ENCODE assay signal across 15 cellular contexts in genomic region chr7:70178206-70178605, GRCh38.
"Had no signal": no experiment of that assay in that cellular context is flagged by ENCODE, and none has a peak within 500 bp of the region (broad histone marks: within the 10 kb centered on the region; RNA-seq: fewer than 3 reads in every experiment).

No MANE protein-coding gene starts in this region.

- H3K4me3 ChIP-seq: gastrocnemius medialis, heart right ventricle, left ventricle myocardium inferior, tibial nerve had no signal

- ATAC-seq: gastrocnemius medialis, heart right ventricle, WTC11 had no signal

- H3K27me3 Mint-ChIP-seq: activated CD4-positive, alpha-beta memory T cell treated with anti-CD3 and anti-CD28 coated beads, Interleukin-2, amount 10 ng/mL, durations not matched to agents 7 days and 5 days; activated naive CD8-positive, alpha-beta T cell; naive B cell; progenitor cell of endocrine pancreas had no signal

- H3K36me3 ChIP-seq: gastrocnemius medialis, heart right ventricle, left ventricle myocardium inferior, tibial nerve had no signal

- H3K27ac ChIP-seq: gastrocnemius medialis, heart right ventricle, left ventricle myocardium inferior, tibial nerve had no signal

- H3K9me3 ChIP-seq: gastrocnemius medialis, tibial nerve had no signal

- H3K4me1 ChIP-seq: gastrocnemius medialis, left ventricle myocardium inferior had no signal

- H3K27me3 ChIP-seq: gastrocnemius medialis, tibial nerve had no signal

- H3K36me3 Mint-ChIP-seq: activated CD8-positive, alpha-beta memory T cell treated with anti-CD3 and anti-CD28 coated beads, Interleukin-2, amount 10 ng/mL, durations not matched to agents 7 days and 5 days; activated naive CD8-positive, alpha-beta T cell; WTC11 had no signal

- H3K4me3 Mint-ChIP-seq: activated CD4-positive, alpha-beta memory T cell treated with anti-CD3 and anti-CD28 coated beads, Interleukin-2, amount 10 ng/mL, durations not matched to agents 7 days and 5 days; activated CD8-positive, alpha-beta memory T cell treated with anti-CD3 and anti-CD28 coated beads, Interleukin-2, amount 10 ng/mL, durations not matched to agents 7 days and 5 days; activated naive CD8-positive, alpha-beta T cell; neural crest cell; stimulated activated naive CD8-positive, alpha-beta T cell treated with anti-CD3 and anti-CD28 coated beads, Interleukin-15, Interleukin-2, amounts not matched to agents 100 ng/mL and 50 ng/mL, for 24 hours; WTC11 had no signal

- H3K27ac Mint-ChIP-seq: activated CD4-positive, alpha-beta memory T cell treated with anti-CD3 and anti-CD28 coated beads, Interleukin-2, amount 10 ng/mL, durations not matched to agents 7 days and 5 days; activated CD8-positive, alpha-beta memory T cell treated with anti-CD3 and anti-CD28 coated beads, Interleukin-2, amount 10 ng/mL, durations not matched to agents 7 days and 5 days; activated naive CD8-positive, alpha-beta T cell; progenitor cell of endocrine pancreas; stimulated activated naive CD8-positive, alpha-beta T cell treated with anti-CD3 and anti-CD28 coated beads, Interleukin-15, Interleukin-2, amounts not matched to agents 100 ng/mL and 50 ng/mL, for 24 hours; WTC11 had no signal

- DNase-seq: activated CD4-positive, alpha-beta memory T cell treated with anti-CD3 and anti-CD28 coated beads, Interleukin-2, amount 10 ng/mL, durations not matched to agents 7 days and 5 days; activated CD4-positive, alpha-beta T cell treated with anti-CD3 and anti-CD28 coated beads for 4 hours; activated CD8-positive, alpha-beta memory T cell treated with anti-CD3 and anti-CD28 coated beads, Interleukin-2, amount 10 ng/mL, durations not matched to agents 7 days and 5 days; amniotic stem cell; erythroblast; gastrocnemius medialis; heart right ventricle; left ventricle myocardium inferior had no signal
